9 cellular contexts compared by ENCODE assay signal in genomic region chr18:43620936-43621335, GRCh38.
DNase-seq lines count a peak whose midpoint lies in the region; ATAC-seq and TF ChIP-seq lines count a peak whose summit lies in the region.
"Had no signal": no experiment of that assay in that cellular context is flagged by ENCODE, and none has a peak within 500 bp of the region (broad histone marks: within the 10 kb centered on the region; RNA-seq: fewer than 3 reads in every experiment).

No MANE protein-coding gene starts in this region.

- in situ Hi-C loops in KBM-7 (cut with MboI; ENCODE audit: low pct_unique_long_range_greater_than_20kb, low sequenced_read_pairs) (no loop called here), gastrocnemius medialis (cut with MboI; ENCODE audit: low sequenced_read_pairs in 4 of 4) (loop anchor here in 1 of 4 donors (25.0 kb wide), 1 partner anchor 716 kb away; no protein-coding TSS in a partner anchor)

- TF ChIP-seq POLR2A in gastrocnemius medialis (IDR thresholded peaks at IDR 0.05) = no peak

- DNase-seq in DMS 273 treated with DMSO at 0.1 percent for 48 hours (lab: John Stamatoyannopoulos, UW) = peak; percentile 3
- DNase-seq in KBM-7 = peak; percentile 71
- DNase-seq in SK-N-DZ (ENCODE audit: low spot score) = peak; percentile 46
- DNase-seq in globus pallidus (ENCODE audit: low spot score) = peak; percentile 18
- DNase-seq in gastrocnemius medialis = no peak

- no peaks in the 10 kb centered on the region for H3K4me1 ChIP-seq in gastrocnemius medialis

- intact Hi-C loops in gastrocnemius medialis (cut with DNase I; ENCODE audit: low total_unique reads) = loop anchor here (5.0 to 10.0 kb wide), 3 partner anchors 706 to 1764 kb away; no protein-coding TSS in a partner anchor

- H3K27me3 ChIP-seq in gastrocnemius medialis = no peaks in the 10 kb centered on the region

- no peaks in the 10 kb centered on the region for H3K36me3 ChIP-seq in gastrocnemius medialis

- peak; percentile 75 for ATAC-seq in GM19463 (IDR thresholded peaks at IDR 0.05; ENCODE audit: unreplicated experiment)
- no peak for ATAC-seq in gastrocnemius medialis
- no peak for ATAC-seq in GM19397 (IDR thresholded peaks at IDR 0.05; ENCODE audit: unreplicated experiment)
- no peak for ATAC-seq in HG03108 (IDR thresholded peaks at IDR 0.05; ENCODE audit: unreplicated experiment)
- ATAC-seq: naive thymus-derived CD4-positive, alpha-beta T cell had no signal

- no peaks in the 10 kb centered on the region for H3K9me3 ChIP-seq in gastrocnemius medialis

- no peak overlapping the region for H3K27ac ChIP-seq in gastrocnemius medialis

- peak; percentile 39 to 56 (median 51) for TF ChIP-seq CTCF in gastrocnemius medialis (IDR thresholded peaks at IDR 0.05 in 4 of 5, conservative IDR thresholded peaks at IDR 0.05 in 1 of 5)

- no peak overlapping the region for H3K4me3 ChIP-seq in gastrocnemius medialis

Comparison
In these comparisons a context has a peak if more than half of its experiments do, and no peak if none do; other contexts are left out.
1. DNase-seq: peak in DMS 273 treated with DMSO at 0.1 percent for 48 hours (single experiment), KBM-7 (single experiment), SK-N-DZ (single experiment) and globus pallidus (single experiment); none in gastrocnemius medialis (0 of 2).